In genomic region chr12:120086801-120087621, GRCh38 we compare ENCODE assay signal across 8 cellular contexts. TPM values are rescaled to one million over a fixed set of nuclear protein-coding genes. Genes with fewer than 3 reads are reported as not detected.
A peak's percentile ranks its signal among the peaks of the same experiment; 100 is the strongest.
DNase-seq lines count a peak whose midpoint lies in the region; ATAC-seq and TF ChIP-seq lines count a peak whose summit lies in the region.

No MANE protein-coding gene starts in this region.

- H3K27ac Mint-ChIP-seq in activated CD4-positive, alpha-beta T cell treated with anti-CD3 and anti-CD28 coated beads for 36 hours = peak overlapping the region; percentile 75

- H3K9me3 ChIP-seq in BE2C = no peaks in the 10 kb centered on the region
- no peaks in the 10 kb centered on the region for H3K9me3 ChIP-seq in colonic mucosa

- H3K9ac ChIP-seq in colonic mucosa (ENCODE audit: low read depth in 2 of 2, low read length in 2 of 2) = no peak overlapping the region

- peaks cover 50% of the 10 kb centered on the region for H3K36me3 Mint-ChIP-seq in activated CD4-positive, alpha-beta T cell treated with anti-CD3 and anti-CD28 coated beads for 36 hours (ENCODE audit: low read depth)

- intact Hi-C loops in activated CD4-positive, alpha-beta T cell treated with anti-CD3 and anti-CD28 coated beads for 36 hours (cut with DNase I, micrococcal nuclease) = loop anchor here (1.0 to 2.0 kb wide), 14 partner anchors 29 to 420 kb away; partner anchors contain the start of genes BICDL1 (in 1 of the 2), CIT (in 1 of the 2), GCN1 (in 1 of the 2) and RAB35 (in 1 of the 2)
- intact Hi-C loops in colonic mucosa (cut with DNase I) = no loop called here

- DNase-seq in BE2C (peak; percentile 99), NCI-H510A (lab: John Stamatoyannopoulos, UW) (peak; percentile 99), colonic mucosa (peak; percentile 99)
- DNase-seq in activated CD4-positive, alpha-beta T cell treated with anti-CD3 and anti-CD28 coated beads for 36 hours = peak; percentile 100
- peak; percentile 96 to 98 for DNase-seq in stimulated activated CD4-positive, alpha-beta T cell treated with anti-CD3 and anti-CD28 coated beads, Interleukin-1b, Interleukin-23, amount 100 ng/mL, for 4 hours (ENCODE audit: low read depth in 2 of 2)

- H3K27ac ChIP-seq in colonic mucosa (peak overlapping the region; percentile 18), layer of hippocampus (ENCODE audit: low read depth, low read length) (peak overlapping the region; percentile 83)

- POLR2A ChIA-PET in activated CD4-positive, alpha-beta T cell treated with anti-CD3 and anti-CD28 coated beads for 36 hours (lab: Charles Lee) = interaction anchor here (0.6 to 1.4 kb wide), 12 partner anchors 30 to 204 kb away, joined by 3 to 16 read pairs (median 4); partner anchors contain the start of genes BICDL1, RAB35, RNU4-2 and RPLP0

- H3K4me3 Mint-ChIP-seq in activated CD4-positive, alpha-beta T cell treated with anti-CD3 and anti-CD28 coated beads for 36 hours = peak overlapping the region; percentile 46

- ATAC-seq in HG03439 (IDR thresholded peaks at IDR 0.05; ENCODE audit: unreplicated experiment) = peak; percentile 99
- ATAC-seq in activated CD4-positive, alpha-beta T cell treated with anti-CD3 and anti-CD28 coated beads for 36 hours = peak; percentile 98

- peaks cover 2% of the 10 kb centered on the region; the same call in 1 of the 2 replicates for H3K4me1 ChIP-seq in BE2C
- H3K4me1 ChIP-seq in colonic mucosa = peaks cover 4% of the 10 kb centered on the region

- peaks cover 41% of the 10 kb centered on the region for H3K4me1 Mint-ChIP-seq in activated CD4-positive, alpha-beta T cell treated with anti-CD3 and anti-CD28 coated beads for 36 hours

- CTCF ChIA-PET in activated CD4-positive, alpha-beta T cell treated with anti-CD3 and anti-CD28 coated beads for 36 hours (lab: Charles Lee) = interaction anchor here (0.5 to 2.5 kb wide), 25 partner anchors 9 to 198 kb away, joined by 3 to 11 read pairs (median 3); partner anchors contain the start of genes BICDL1 and RAB35

- H3K27me3 Mint-ChIP-seq in activated CD4-positive, alpha-beta T cell treated with anti-CD3 and anti-CD28 coated beads for 36 hours = no peaks in the 10 kb centered on the region

- no peaks in the 10 kb centered on the region for H3K9me3 Mint-ChIP-seq in activated CD4-positive, alpha-beta T cell treated with anti-CD3 and anti-CD28 coated beads for 36 hours (ENCODE audit: low read depth)

- peak; percentile 95 for TF ChIP-seq CTCF in BE2C (IDR thresholded peaks at IDR 0.05; ENCODE audit: low read depth, low read length)
- TF ChIP-seq CTCF in colonic mucosa (IDR thresholded peaks at IDR 0.05) = peak; percentile 98

- no peaks in the 10 kb centered on the region for H3K27me3 ChIP-seq in BE2C
- no peaks in the 10 kb centered on the region for H3K27me3 ChIP-seq in colonic mucosa
- H3K27me3 ChIP-seq in layer of hippocampus (ENCODE audit: control insufficient read depth, insufficient read depth, low read length) = no peaks in the 10 kb centered on the region

- peak overlapping the region; percentile 71 for H3K4me3 ChIP-seq in BE2C (ENCODE audit: low read depth, low read length)
- H3K4me3 ChIP-seq in colonic mucosa = peak overlapping the region; percentile 29

- TF ChIP-seq POLR2A in GM19193 (IDR thresholded peaks at IDR 0.05; ENCODE audit: extremely low read depth, insufficient read depth, insufficient read length) = peak; percentile 63

- H3K36me3 ChIP-seq in BE2C (no peaks in the 10 kb centered on the region; the same call in 1 of the 2 replicates), colonic mucosa (no peaks in the 10 kb centered on the region)

RNA-seq across cellular contexts. Expression of gene RAB35, which starts 29.5 kb away (rescaled TPM):
- 176 TPM for polyA plus RNA-seq in BE2C (2012; ENCODE audit: insufficient read depth, insufficient read length, low read depth)
- total RNA-seq in activated CD4-positive, alpha-beta T cell treated with anti-CD3 and anti-CD28 coated beads for 36 hours = 10 to 100 TPM; 58.4 to 63.2 TPM
- total RNA-seq in colonic mucosa = 10 to 100 TPM; 46.4 to 61.9 TPM

Comparison
In these comparisons a context has a peak if more than half of its experiments do, and no peak if none do; other contexts are left out.
1. Peak in every context shown above with its lines: DNase-seq, ATAC-seq, H3K4me3 ChIP-seq and H3K27ac ChIP-seq.